In the genomic region with DNA sequence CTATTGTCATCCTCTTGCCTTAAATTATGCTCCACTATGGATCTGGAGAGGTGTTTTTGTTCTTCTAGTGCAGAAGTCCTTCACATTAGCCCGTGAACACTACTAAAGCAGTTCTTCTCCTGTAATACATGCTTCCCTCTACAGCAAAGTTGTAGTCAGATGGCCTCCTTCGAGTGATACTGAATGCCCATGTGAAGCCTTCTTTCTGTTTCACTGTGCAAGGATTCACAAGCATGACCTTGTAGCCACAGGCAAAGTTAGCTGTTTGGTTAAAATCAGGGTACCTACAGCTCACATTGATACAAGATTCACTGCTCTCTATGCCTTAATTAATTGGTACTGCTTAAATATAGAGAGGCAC, we compare ENCODE assay signal across 1 cellular context.
TF ChIP-seq lines count a peak whose summit lies in the region.

No MANE protein-coding gene starts in this region.

TF ChIP-seq in HepG2, 621 proteins besides CTCF, POLR2A, EP300 and RAD21:
- TF ChIP-seq KLF16 (CRISPR knock-in tag; IDR thresholded peaks at IDR 0.05) (0 out of 4 replicates have a peak, but pooled peaks of 1 of the 2 experiments have one; percentile 7), HOXA5 (CRISPR knock-in tag; IDR thresholded peaks at IDR 0.05) (peak; percentile 17; the same call in 1 of the 2 replicates), YEATS2 (CRISPR knock-in tag; IDR thresholded peaks at IDR 0.05; ENCODE audit: borderline replicate concordance) (0 out of 2 replicates have a peak, but pooled peaks have one; percentile 19), ZNF280D (CRISPR knock-in tag; IDR thresholded peaks at IDR 0.05) (0 out of 2 replicates have a peak, but pooled peaks have one; percentile 78), ZNF205 (CRISPR knock-in tag; IDR thresholded peaks at IDR 0.05) (peak; percentile 53; the same call in 1 of the 2 replicates), FOXA3 (CRISPR knock-in tag; IDR thresholded peaks at IDR 0.05) (0 out of 2 replicates have a peak, but pooled peaks have one; percentile 40), ZNF335 (CRISPR knock-in tag; IDR thresholded peaks at IDR 0.05) (0 out of 2 replicates have a peak, but pooled peaks have one; percentile 26), MAF1 (CRISPR knock-in tag; IDR thresholded peaks at IDR 0.05; ENCODE audit: borderline replicate concordance) (0 out of 2 replicates have a peak, but pooled peaks have one; percentile 11), ZNF710 (CRISPR knock-in tag; IDR thresholded peaks at IDR 0.05; ENCODE audit: borderline replicate concordance) (0 out of 2 replicates have a peak, but pooled peaks have one; percentile 2), MAFG (CRISPR knock-in tag; IDR thresholded peaks at IDR 0.05) (no peak), DNMT3B (CRISPR knock-in tag; conservative IDR thresholded peaks at IDR 0.05) (0 out of 2 replicates have a peak, but pooled peaks have one; percentile 41), ZNF547 (CRISPR knock-in tag; IDR thresholded peaks at IDR 0.05) (no peak), TEF (CRISPR knock-in tag; IDR thresholded peaks at IDR 0.05) (0 out of 2 replicates have a peak, but pooled peaks have one; percentile 3), CBFB (CRISPR knock-in tag; IDR thresholded peaks at IDR 0.05) (no peak)
- TF ChIP-seq, protein P1, sequence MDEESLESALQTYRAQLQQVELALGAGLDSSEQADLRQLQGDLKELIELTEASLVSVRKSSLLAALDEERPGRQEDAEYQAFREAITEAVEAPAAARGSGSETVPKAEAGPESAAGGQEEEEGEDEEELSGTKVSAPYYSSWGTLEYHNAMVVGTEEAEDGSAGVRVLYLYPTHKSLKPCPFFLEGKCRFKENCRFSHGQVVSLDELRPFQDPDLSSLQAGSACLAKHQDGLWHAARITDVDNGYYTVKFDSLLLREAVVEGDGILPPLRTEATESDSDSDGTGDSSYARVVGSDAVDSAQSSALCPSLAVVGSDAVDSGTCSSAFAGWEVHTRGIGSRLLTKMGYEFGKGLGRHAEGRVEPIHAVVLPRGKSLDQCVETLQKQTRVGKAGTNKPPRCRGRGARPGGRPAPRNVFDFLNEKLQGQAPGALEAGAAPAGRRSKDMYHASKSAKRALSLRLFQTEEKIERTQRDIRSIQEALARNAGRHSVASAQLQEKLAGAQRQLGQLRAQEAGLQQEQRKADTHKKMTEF (CRISPR knock-in tag; IDR thresholded peaks at IDR 0.05), result peak; percentile 1; the same call in 1 of the 2 replicates
- TF ChIP-seq, protein P2, sequence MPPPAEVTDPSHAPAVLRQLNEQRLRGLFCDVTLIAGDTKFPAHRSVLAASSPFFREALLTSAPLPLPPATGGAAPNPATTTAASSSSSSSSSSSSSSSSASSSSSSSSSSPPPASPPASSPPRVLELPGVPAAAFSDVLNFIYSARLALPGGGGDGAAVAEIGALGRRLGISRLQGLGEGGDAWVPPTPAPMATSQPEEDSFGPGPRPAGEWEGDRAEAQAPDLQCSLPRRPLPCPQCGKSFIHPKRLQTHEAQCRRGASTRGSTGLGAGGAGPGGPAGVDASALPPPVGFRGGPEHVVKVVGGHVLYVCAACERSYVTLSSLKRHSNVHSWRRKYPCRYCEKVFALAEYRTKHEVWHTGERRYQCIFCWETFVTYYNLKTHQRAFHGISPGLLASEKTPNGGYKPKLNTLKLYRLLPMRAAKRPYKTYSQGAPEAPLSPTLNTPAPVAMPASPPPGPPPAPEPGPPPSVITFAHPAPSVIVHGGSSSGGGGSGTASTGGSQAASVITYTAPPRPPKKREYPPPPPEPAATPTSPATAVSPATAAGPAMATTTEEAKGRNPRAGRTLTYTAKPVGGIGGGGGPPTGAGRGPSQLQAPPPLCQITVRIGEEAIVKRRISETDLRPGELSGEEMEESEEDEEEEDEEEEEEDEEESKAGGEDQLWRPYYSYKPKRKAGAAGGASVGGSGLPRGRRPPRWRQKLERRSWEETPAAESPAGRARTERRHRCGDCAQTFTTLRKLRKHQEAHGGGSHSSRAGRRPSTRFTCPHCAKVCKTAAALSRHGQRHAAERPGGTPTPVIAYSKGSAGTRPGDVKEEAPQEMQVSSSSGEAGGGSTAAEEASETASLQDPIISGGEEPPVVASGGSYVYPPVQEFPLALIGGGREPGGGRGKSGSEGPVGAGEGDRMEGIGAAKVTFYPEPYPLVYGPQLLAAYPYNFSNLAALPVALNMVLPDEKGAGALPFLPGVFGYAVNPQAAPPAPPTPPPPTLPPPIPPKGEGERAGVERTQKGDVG (CRISPR knock-in tag; IDR thresholded peaks at IDR 0.05; ENCODE audit: borderline replicate concordance), result 0 out of 2 replicates have a peak, but pooled peaks have one; percentile 12
- TF ChIP-seq, protein P3, sequence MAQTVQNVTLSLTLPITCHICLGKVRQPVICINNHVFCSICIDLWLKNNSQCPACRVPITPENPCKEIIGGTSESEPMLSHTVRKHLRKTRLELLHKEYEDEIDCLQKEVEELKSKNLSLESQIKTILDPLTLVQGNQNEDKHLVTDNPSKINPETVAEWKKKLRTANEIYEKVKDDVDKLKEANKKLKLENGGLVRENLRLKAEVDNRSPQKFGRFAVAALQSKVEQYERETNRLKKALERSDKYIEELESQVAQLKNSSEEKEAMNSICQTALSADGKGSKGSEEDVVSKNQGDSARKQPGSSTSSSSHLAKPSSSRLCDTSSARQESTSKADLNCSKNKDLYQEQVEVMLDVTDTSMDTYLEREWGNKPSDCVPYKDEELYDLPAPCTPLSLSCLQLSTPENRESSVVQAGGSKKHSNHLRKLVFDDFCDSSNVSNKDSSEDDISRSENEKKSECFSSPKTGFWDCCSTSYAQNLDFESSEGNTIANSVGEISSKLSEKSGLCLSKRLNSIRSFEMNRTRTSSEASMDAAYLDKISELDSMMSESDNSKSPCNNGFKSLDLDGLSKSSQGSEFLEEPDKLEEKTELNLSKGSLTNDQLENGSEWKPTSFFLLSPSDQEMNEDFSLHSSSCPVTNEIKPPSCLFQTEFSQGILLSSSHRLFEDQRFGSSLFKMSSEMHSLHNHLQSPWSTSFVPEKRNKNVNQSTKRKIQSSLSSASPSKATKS (CRISPR knock-in tag; IDR thresholded peaks at IDR 0.05), result no peak
